ENCODE assay signal across 1 cellular context in genomic region chrX:10051866-10052265, GRCh38.
TF ChIP-seq lines count a peak whose summit lies in the region.

No MANE protein-coding gene starts in this region.

TF ChIP-seq in SK-N-SH treated with all-trans-retinoic acid at 6 μM for 48 hours, 23 proteins besides CTCF, POLR2A, EP300 and RAD21 (continued from another document):
- no peak for TF ChIP-seq ESRRG (CRISPR knock-in tag; IDR thresholded peaks at IDR 0.05)
- TF ChIP-seq ZFP30 (CRISPR knock-in tag; IDR thresholded peaks at IDR 0.05): no peak
- no peak for TF ChIP-seq ARNTL (CRISPR knock-in tag; IDR thresholded peaks at IDR 0.05; ENCODE audit: borderline replicate concordance, low read depth)
- TF ChIP-seq CSDC2 (CRISPR knock-in tag; IDR thresholded peaks at IDR 0.05): no peak
- TF ChIP-seq ZNF70 (CRISPR knock-in tag; IDR thresholded peaks at IDR 0.05): no peak
- TF ChIP-seq TOX (CRISPR knock-in tag; IDR thresholded peaks at IDR 0.05; ENCODE audit: borderline replicate concordance): no peak
- TF ChIP-seq TCF4 (CRISPR knock-in tag; IDR thresholded peaks at IDR 0.05; ENCODE audit: borderline replicate concordance): no peak
- TF ChIP-seq ZFP3 (CRISPR knock-in tag; IDR thresholded peaks at IDR 0.05): no peak
- no peak for TF ChIP-seq OSR1 (CRISPR knock-in tag; IDR thresholded peaks at IDR 0.05)
- no peak for TF ChIP-seq ZNF565 (CRISPR knock-in tag; conservative IDR thresholded peaks at IDR 0.05; ENCODE audit: low read depth)
- no peak for TF ChIP-seq CREB5 (CRISPR knock-in tag; IDR thresholded peaks at IDR 0.05; ENCODE audit: low read depth)
- TF ChIP-seq CSRNP3 (CRISPR knock-in tag; IDR thresholded peaks at IDR 0.05): no peak
- no peak for TF ChIP-seq PPARA (CRISPR knock-in tag; IDR thresholded peaks at IDR 0.05; ENCODE audit: borderline replicate concordance)
- TF ChIP-seq ZNF8 (CRISPR knock-in tag; IDR thresholded peaks at IDR 0.05): no peak
